In the genomic region with DNA sequence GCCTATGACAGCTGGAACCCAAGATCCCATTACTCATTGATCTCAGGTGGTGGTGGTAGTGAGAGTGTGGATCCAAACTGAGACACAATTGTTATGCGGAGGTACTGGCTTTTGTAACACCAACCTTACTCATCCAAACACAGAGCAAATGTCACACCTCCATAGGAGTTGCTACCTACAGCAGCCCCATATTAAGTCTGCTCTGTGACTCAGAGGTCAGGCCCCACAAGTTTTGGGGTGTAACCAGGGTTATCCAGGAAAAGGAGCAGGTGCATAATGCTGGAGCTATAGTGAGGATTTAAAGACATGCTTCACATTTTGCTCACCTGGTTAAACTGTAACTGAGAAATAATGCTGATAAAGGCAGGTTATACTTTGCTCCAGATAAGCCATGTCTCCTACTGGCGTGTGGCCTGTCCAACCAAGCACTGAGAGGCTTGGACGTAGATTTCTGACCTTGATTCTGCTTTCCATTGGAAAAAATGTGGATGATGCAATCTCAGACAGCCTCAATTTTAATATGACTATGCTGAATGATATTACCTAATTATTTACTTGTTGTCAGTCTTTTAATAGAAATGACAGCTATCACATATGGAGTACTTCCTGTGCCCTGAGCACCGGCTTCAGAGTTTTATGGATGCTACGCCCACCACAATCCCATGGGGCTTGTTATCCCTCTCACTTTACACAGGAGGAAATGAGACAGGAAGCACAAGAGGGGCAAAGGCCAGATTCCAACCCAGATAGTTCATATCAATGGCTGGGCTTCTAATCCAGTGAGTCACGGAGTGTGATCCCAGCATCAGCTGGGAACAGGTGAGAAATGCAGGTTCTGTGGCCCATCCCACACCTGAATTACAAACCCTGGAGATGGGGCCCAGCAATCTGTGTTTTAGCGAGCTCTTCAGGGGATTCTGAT, we compare ENCODE assay signal across 11 cellular contexts.
DNase-seq lines count a peak whose midpoint lies in the region; ATAC-seq, FAIRE-seq and TF ChIP-seq lines count a peak whose summit lies in the region.
"Had no signal": no experiment of that assay in that cellular context is flagged by ENCODE, and none has a peak within 500 bp of the region (broad histone marks: within the 10 kb centered on the region; RNA-seq: fewer than 3 reads in every experiment).

No MANE protein-coding gene starts in this region.

- no peak overlapping the region for H3K4me2 ChIP-seq in osteoblast (ENCODE audit: insufficient read depth, low read length)

- H3K36me3 Mint-ChIP-seq in WTC11, result no peaks in the 10 kb centered on the region
- no peaks in the 10 kb centered on the region for H3K36me3 Mint-ChIP-seq in activated T-helper 1 cell treated with anti-CD3 and anti-CD28 coated beads, Interleukin-12 subunit alpha, Interleukin-12 subunit beta, Interleukin-2, Interleukin-4 antibody, amounts not matched to agents 30 ng/mL and 10 ng/mL and 1 ng/mL, durations not matched to agents 14 hours and 24 hours and 36 hours (ENCODE audit: low read depth)
- H3K36me3 Mint-ChIP-seq: activated CD8-positive, alpha-beta memory T cell treated with anti-CD3 and anti-CD28 coated beads, Interleukin-2, amount 10 ng/mL, durations not matched to agents 7 days and 5 days had no signal

- no peak for TF ChIP-seq CTCF in right atrium auricular region (IDR thresholded peaks at IDR 0.05)
- no peak for TF ChIP-seq CTCF in WTC11 (IDR thresholded peaks at IDR 0.05)
- TF ChIP-seq CTCF in osteoblast (IDR thresholded peaks at IDR 0.05; ENCODE audit: extremely low read depth, low read depth, low read length), result no peak

- no peaks in the 10 kb centered on the region for H4K20me1 ChIP-seq in osteoblast (ENCODE audit: insufficient read depth, low read length)

- POLR2A ChIA-PET in WTC11 (lab: Charles Lee), result interaction anchor here (0.7 kb wide), 1 partner anchor 47 kb away, joined by 7 read pairs; no protein-coding TSS in a partner anchor

- H3K36me3 ChIP-seq in right atrium auricular region (no peaks in the 10 kb centered on the region), osteoblast (ENCODE audit: insufficient read depth, low read length) (no peaks in the 10 kb centered on the region)

- H3K4me1 ChIP-seq in right atrium auricular region (no peaks in the 10 kb centered on the region), osteoblast (ENCODE audit: insufficient read depth, low read length) (no peaks in the 10 kb centered on the region)

- CTCF ChIA-PET in WTC11 (lab: Charles Lee), result no interaction called here

- ATAC-seq in Right ventricle myocardium superior (ENCODE audit: poor library complexity), result peak; percentile 41
- ATAC-seq in WTC11, result peak; percentile 94
- ATAC-seq in HG03139 (IDR thresholded peaks at IDR 0.05; ENCODE audit: unreplicated experiment), result no peak
- ATAC-seq: activated CD8-positive, alpha-beta memory T cell treated with anti-CD3 and anti-CD28 coated beads, Interleukin-2, amount 10 ng/mL, durations not matched to agents 7 days and 5 days had no signal

- H3K27ac ChIP-seq in right atrium auricular region (no peak overlapping the region), osteoblast (ENCODE audit: low read depth, low read length) (no peak overlapping the region)

- peak; percentile 97 for FAIRE-seq in islet of Langerhans (lab: Jason Lieb, UNC)
- FAIRE-seq: GM19239 had no signal

- peaks cover 10% of the 10 kb centered on the region for H3K4me1 Mint-ChIP-seq in WTC11
- H3K4me1 Mint-ChIP-seq in activated T-helper 1 cell treated with anti-CD3 and anti-CD28 coated beads, Interleukin-12 subunit alpha, Interleukin-12 subunit beta, Interleukin-2, Interleukin-4 antibody, amounts not matched to agents 30 ng/mL and 10 ng/mL and 1 ng/mL, durations not matched to agents 14 hours and 24 hours and 36 hours (ENCODE audit: low read depth), result no peaks in the 10 kb centered on the region
- H3K4me1 Mint-ChIP-seq: activated CD8-positive, alpha-beta memory T cell treated with anti-CD3 and anti-CD28 coated beads, Interleukin-2, amount 10 ng/mL, durations not matched to agents 7 days and 5 days had no signal

- H3K9me3 Mint-ChIP-seq in WTC11, result no peaks in the 10 kb centered on the region
- H3K9me3 Mint-ChIP-seq in activated T-helper 1 cell treated with anti-CD3 and anti-CD28 coated beads, Interleukin-12 subunit alpha, Interleukin-12 subunit beta, Interleukin-2, Interleukin-4 antibody, amounts not matched to agents 30 ng/mL and 10 ng/mL and 1 ng/mL, durations not matched to agents 14 hours and 24 hours and 36 hours, result no peaks in the 10 kb centered on the region

- H3K27ac Mint-ChIP-seq in WTC11, result no peak overlapping the region
- H3K27ac Mint-ChIP-seq in activated T-helper 1 cell treated with anti-CD3 and anti-CD28 coated beads, Interleukin-12 subunit alpha, Interleukin-12 subunit beta, Interleukin-2, Interleukin-4 antibody, amounts not matched to agents 30 ng/mL and 10 ng/mL and 1 ng/mL, durations not matched to agents 14 hours and 24 hours and 36 hours, result no peak overlapping the region
- H3K27ac Mint-ChIP-seq: activated CD8-positive, alpha-beta memory T cell treated with anti-CD3 and anti-CD28 coated beads, Interleukin-2, amount 10 ng/mL, durations not matched to agents 7 days and 5 days had no signal

- DNase-seq in Right ventricle myocardium superior (no peak), right atrium auricular region (ENCODE audit: low spot score) (no peak), WTC11 (ENCODE audit: low spot score) (no peak), osteoblast (ENCODE audit: insufficient read length, low spot score, missing footprints) (no peak)
- no peak for DNase-seq in activated T-helper 1 cell treated with anti-CD3 and anti-CD28 coated beads, Interleukin-12 subunit alpha, Interleukin-12 subunit beta, Interleukin-2, Interleukin-4 antibody, amounts not matched to agents 30 ng/mL and 10 ng/mL and 1 ng/mL, durations not matched to agents 14 hours and 24 hours and 36 hours (ENCODE audit: low spot score)
- no peak for DNase-seq in effector CD4-positive, alpha-beta T cell
- DNase-seq: activated CD8-positive, alpha-beta memory T cell treated with anti-CD3 and anti-CD28 coated beads, Interleukin-2, amount 10 ng/mL, durations not matched to agents 7 days and 5 days; NCI-H446 treated with DMSO at 0.1 percent for 48 hours had no signal

- H3K27me3 ChIP-seq in right atrium auricular region, result no peaks in the 10 kb centered on the region
- no peaks in the 10 kb centered on the region for H3K27me3 ChIP-seq in osteoblast (ENCODE audit: insufficient read depth, low read length)

- H3K4me3 Mint-ChIP-seq in WTC11, result no peak overlapping the region
- no peak overlapping the region for H3K4me3 Mint-ChIP-seq in activated T-helper 1 cell treated with anti-CD3 and anti-CD28 coated beads, Interleukin-12 subunit alpha, Interleukin-12 subunit beta, Interleukin-2, Interleukin-4 antibody, amounts not matched to agents 30 ng/mL and 10 ng/mL and 1 ng/mL, durations not matched to agents 14 hours and 24 hours and 36 hours
- H3K4me3 Mint-ChIP-seq: activated CD8-positive, alpha-beta memory T cell treated with anti-CD3 and anti-CD28 coated beads, Interleukin-2, amount 10 ng/mL, durations not matched to agents 7 days and 5 days had no signal

- intact Hi-C loops in Right ventricle myocardium superior (cut with DNase I), result no loop called here
- intact Hi-C loops in activated T-helper 1 cell treated with anti-CD3 and anti-CD28 coated beads, Interleukin-12 subunit alpha, Interleukin-12 subunit beta, Interleukin-2, Interleukin-4 antibody, amounts not matched to agents 30 ng/mL and 10 ng/mL and 1 ng/mL, durations not matched to agents 14 hours and 24 hours and 36 hours (cut with micrococcal nuclease), result no loop called here

- H3K79me2 ChIP-seq in osteoblast (ENCODE audit: insufficient read depth, low read length), result no peaks in the 10 kb centered on the region

- no peak overlapping the region for H2AFZ ChIP-seq in osteoblast (ENCODE audit: low read length)

- no peaks in the 10 kb centered on the region for H3K9me3 ChIP-seq in right atrium auricular region
- no peaks in the 10 kb centered on the region for H3K9me3 ChIP-seq in osteoblast (ENCODE audit: low read depth, low read length)

- H3K4me3 ChIP-seq in right atrium auricular region, result no peak overlapping the region
- no peak overlapping the region for H3K4me3 ChIP-seq in osteoblast (ENCODE audit: insufficient read depth, low read length)

- no peaks in the 10 kb centered on the region for H3K27me3 Mint-ChIP-seq in WTC11 (ENCODE audit: low read depth)
- H3K27me3 Mint-ChIP-seq in activated T-helper 1 cell treated with anti-CD3 and anti-CD28 coated beads, Interleukin-12 subunit alpha, Interleukin-12 subunit beta, Interleukin-2, Interleukin-4 antibody, amounts not matched to agents 30 ng/mL and 10 ng/mL and 1 ng/mL, durations not matched to agents 14 hours and 24 hours and 36 hours (ENCODE audit: insufficient read depth), result no peaks in the 10 kb centered on the region
- H3K27me3 Mint-ChIP-seq: activated CD8-positive, alpha-beta memory T cell treated with anti-CD3 and anti-CD28 coated beads, Interleukin-2, amount 10 ng/mL, durations not matched to agents 7 days and 5 days had no signal

TF ChIP-seq in WTC11, 78 proteins besides CTCF, POLR2A, EP300 and RAD21:
- peak; percentile 89 for TF ChIP-seq GABPB1 (CRISPR knock-in tag; IDR thresholded peaks at IDR 0.05)
- no peak for TF ChIP-seq ZNF263 (CRISPR knock-in tag; IDR thresholded peaks at IDR 0.05; ENCODE audit: low read depth)
